Comparison of ENCODE assay signal across 11 cellular contexts in the genomic region with DNA sequence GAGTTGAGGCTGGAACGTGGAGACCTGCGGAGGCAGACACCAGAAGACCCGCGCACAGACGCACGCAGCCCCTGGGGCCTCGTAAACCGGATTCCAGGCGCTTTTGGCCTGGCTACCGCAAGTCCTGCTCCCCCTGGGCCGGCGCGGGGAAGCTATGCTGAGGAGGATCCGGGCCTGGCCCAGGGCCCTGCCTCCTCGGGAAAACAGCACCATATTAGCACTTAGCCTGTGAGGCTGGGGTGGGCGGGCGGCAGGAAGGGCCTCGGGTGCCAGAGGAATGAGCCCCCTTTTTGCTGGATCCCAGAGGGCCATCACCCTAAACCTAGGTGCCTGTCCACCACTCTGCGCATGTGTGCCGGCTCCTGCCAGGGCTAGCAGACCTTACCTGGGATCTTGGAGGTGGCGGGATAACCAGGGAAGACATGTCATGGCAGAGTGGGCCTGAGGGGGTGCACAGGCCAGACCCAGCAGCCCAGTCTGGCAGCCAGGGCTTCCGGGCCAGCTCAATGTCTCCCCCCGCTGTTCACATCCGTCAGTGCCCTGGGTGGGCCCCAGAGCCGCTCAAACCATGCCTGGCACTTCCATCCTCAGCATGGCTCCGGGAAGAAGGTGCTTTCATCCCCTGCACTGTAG. TPM values are rescaled to one million over a fixed set of nuclear protein-coding genes. Genes with fewer than 3 reads are reported as not detected.
DNase-seq lines count a peak whose midpoint lies in the region; ATAC-seq and TF ChIP-seq lines count a peak whose summit lies in the region.
"Had no signal": no experiment of that assay in that cellular context is flagged by ENCODE, and none has a peak within 500 bp of the region (broad histone marks: within the 10 kb centered on the region; RNA-seq: fewer than 3 reads in every experiment).

No MANE protein-coding gene starts in this region.

- peaks cover 42% of the 10 kb centered on the region for H3K36me3 ChIP-seq in BLaER1

- DNase-seq in HK-2 (ENCODE audit: unreplicated experiment) (peak; percentile 47), ecto neural progenitor cell (ENCODE audit: low spot score) (peak; percentile 61), neural crest cell (ENCODE audit: low read depth, low spot score) (no peak), erythroblast (lab: John Stamatoyannopoulos, UW) (no peak), NCI-H1436 (lab: John Stamatoyannopoulos, UW) (no peak)
- DNase-seq in stimulated activated CD4-positive, alpha-beta T cell treated with anti-CD3 and anti-CD28 coated beads, Interleukin-4, amount 100 ng/mL, for 4 hours: no peak

- TF ChIP-seq CTCF in neural crest cell (conservative IDR thresholded peaks at IDR 0.05): peak; percentile 50

- no peak overlapping the region for H3K27ac Mint-ChIP-seq in neural crest cell (ENCODE audit: unreplicated experiment)

- TF ChIP-seq POLR2A in erythroblast (IDR thresholded peaks at IDR 0.05; ENCODE audit: low read length): no peak

- peak overlapping the region; percentile 3; the same call in 1 of the 2 replicates for H3K9ac ChIP-seq in BLaER1

- ATAC-seq in GM21619 (IDR thresholded peaks at IDR 0.05; ENCODE audit: unreplicated experiment): no peak

- H3K4me3 Mint-ChIP-seq in neural crest cell: no peak overlapping the region

- H3K4me3 ChIP-seq in BLaER1: no peak overlapping the region

- peaks cover 5% of the 10 kb centered on the region for H3K36me3 Mint-ChIP-seq in neural crest cell (ENCODE audit: low read depth)

- H3K9me3 Mint-ChIP-seq in neural crest cell: no peaks in the 10 kb centered on the region

- H4K20me1 ChIP-seq in BLaER1: peaks cover 46% of the 10 kb centered on the region

- H3K4me1 Mint-ChIP-seq in neural crest cell: peaks cover 1% of the 10 kb centered on the region

- H3K27me3 Mint-ChIP-seq in neural crest cell (ENCODE audit: low read depth): no peaks in the 10 kb centered on the region

- no peaks in the 10 kb centered on the region for H3K9me3 ChIP-seq in BLaER1

- H3K4me2 ChIP-seq in BLaER1: peak overlapping the region; percentile 76; the same call in 1 of the 2 replicates

- H3K4me1 ChIP-seq in BLaER1: peaks cover 45% of the 10 kb centered on the region

- peak overlapping the region; percentile 46; the same call in 1 of the 2 replicates for H3K27ac ChIP-seq in BLaER1

- H3K27me3 ChIP-seq in BLaER1: no peaks in the 10 kb centered on the region

RNA-seq across cellular contexts. Expression of a gene that starts 7.3 kb away (rescaled TPM):
- 69.8 and 70.0 TPM in 2 replicates for total RNA-seq in neural crest cell

RNA-seq across cellular contexts. Expression of a gene that starts 13.1 kb away (rescaled TPM):
- total RNA-seq in neural crest cell: 1.6 and 1.8 TPM in 2 replicates
- total RNA-seq: HT-29; T-helper 1 cell treated with Interleukin-12 subunit alpha and Interleukin-12 subunit beta and Interleukin-4 antibody, amounts not matched to agents 30 ng/mL and 1 ng/mL, for 36 hours had no signal

RNA-seq across cellular contexts. Expression of a gene that starts 22.8 kb away (rescaled TPM):
- 46.0 and 49.4 TPM in 2 replicates for total RNA-seq in neural crest cell

RNA-seq across cellular contexts. Expression of a gene that starts 25.7 kb away (rescaled TPM):
- total RNA-seq in neural crest cell: 1.2 and 2.5 TPM in 2 replicates
- total RNA-seq: astrocyte had no signal

RNA-seq across cellular contexts. Expression of a gene that starts 45.6 kb away (rescaled TPM):
- 22.2 and 26.9 TPM in 2 replicates for total RNA-seq in neural crest cell

Comparison
In these comparisons a context has a peak if more than half of its experiments do, and no peak if none do; other contexts are left out.
1. DNase-seq: peak in HK-2 (single experiment) and ecto neural progenitor cell (single experiment); none in neural crest cell (single experiment), stimulated activated CD4-positive, alpha-beta T cell treated with anti-CD3 and anti-CD28 coated beads, Interleukin-4, amount 100 ng/mL, for 4 hours (0 of 2), erythroblast (0 of 2) and NCI-H1436 (single experiment).